8 cellular contexts compared by ENCODE assay signal in genomic region chr11:63919267-63920125, GRCh38. TPM values are rescaled to one million over a fixed set of nuclear protein-coding genes. Genes with fewer than 3 reads are reported as not detected.
A peak's percentile ranks its signal among the peaks of the same experiment; 100 is the strongest.
DNase-seq lines count a peak whose midpoint lies in the region; ATAC-seq lines count a peak whose summit lies in the region.

No MANE protein-coding gene starts in this region.

- H3K9ac ChIP-seq in NT2/D1 (ENCODE audit: insufficient read length, low read depth), result peak overlapping the region; percentile 99

- H3K9me3 ChIP-seq in NT2/D1 (ENCODE audit: insufficient read depth, low read length), result no peaks in the 10 kb centered on the region

- CTCF ChIA-PET in activated CD4-positive, alpha-beta T cell treated with anti-CD3 and anti-CD28 coated beads for 36 hours (lab: Charles Lee), result interaction anchor here (0.8 to 2.2 kb wide), 5 partner anchors 17 to 82 kb away, joined by 3 to 7 read pairs (median 4); partner anchors contain the start of gene MARK2

- peaks cover 3% of the 10 kb centered on the region for H3K27me3 Mint-ChIP-seq in activated CD4-positive, alpha-beta T cell treated with anti-CD3 and anti-CD28 coated beads for 36 hours

- peak; percentile 78 for DNase-seq in DMS153 (lab: John Stamatoyannopoulos, UW)
- DNase-seq in NT2/D1 (ENCODE audit: low read depth, low spot score), result peak; percentile 96
- peak; percentile 80 for DNase-seq in Right ventricle myocardium superior
- peak; percentile 60 for DNase-seq in putamen (ENCODE audit: low spot score)
- no peak for DNase-seq in HUDEP-2 (lab: John Stamatoyannopoulos, UW; ENCODE audit: unreplicated experiment in 76 of 76)
- no peak for DNase-seq in activated CD4-positive, alpha-beta T cell treated with anti-CD3 and anti-CD28 coated beads for 36 hours

- peaks cover 12% of the 10 kb centered on the region for H3K4me1 Mint-ChIP-seq in activated CD4-positive, alpha-beta T cell treated with anti-CD3 and anti-CD28 coated beads for 36 hours

- H3K4me1 ChIP-seq in NT2/D1 (ENCODE audit: insufficient read depth, insufficient read length), result peaks cover 12% of the 10 kb centered on the region

- no peaks in the 10 kb centered on the region for H3K9me3 Mint-ChIP-seq in activated CD4-positive, alpha-beta T cell treated with anti-CD3 and anti-CD28 coated beads for 36 hours (ENCODE audit: low read depth)

- H3K4me3 ChIP-seq in NT2/D1 (ENCODE audit: insufficient read length, low read depth), result peak overlapping the region; percentile 84

- intact Hi-C loops in Right ventricle myocardium superior (cut with DNase I), result loop anchor here (2.0 kb wide), 1 partner anchor 19 kb away; the partner anchor contains the start of gene NAA40
- intact Hi-C loops in activated CD4-positive, alpha-beta T cell treated with anti-CD3 and anti-CD28 coated beads for 36 hours (cut with DNase I, micrococcal nuclease), result loop anchor here in 1 of 2 experiments (5.0 kb wide), 1 partner anchor 228 kb away; no protein-coding TSS in a partner anchor

- no peak overlapping the region for H3K4me3 Mint-ChIP-seq in activated CD4-positive, alpha-beta T cell treated with anti-CD3 and anti-CD28 coated beads for 36 hours

- no peak overlapping the region for H3K27ac Mint-ChIP-seq in activated CD4-positive, alpha-beta T cell treated with anti-CD3 and anti-CD28 coated beads for 36 hours

- POLR2A ChIA-PET in activated CD4-positive, alpha-beta T cell treated with anti-CD3 and anti-CD28 coated beads for 36 hours (lab: Charles Lee), result no interaction called here

- H3K27me3 ChIP-seq in NT2/D1 (ENCODE audit: insufficient read depth, insufficient read length), result peaks cover 4% of the 10 kb centered on the region

- no peaks in the 10 kb centered on the region for H3K36me3 Mint-ChIP-seq in activated CD4-positive, alpha-beta T cell treated with anti-CD3 and anti-CD28 coated beads for 36 hours (ENCODE audit: low read depth)

- peaks cover 7% of the 10 kb centered on the region for H3K36me3 ChIP-seq in NT2/D1 (ENCODE audit: insufficient read depth, insufficient read length, low read length)

- ATAC-seq in Right ventricle myocardium superior (ENCODE audit: poor library complexity) (peak; percentile 52), HG03175 (IDR thresholded peaks at IDR 0.05; ENCODE audit: unreplicated experiment) (no peak), GM18502 (IDR thresholded peaks at IDR 0.05; ENCODE audit: poor library complexity, unreplicated experiment) (no peak)
- no peak for ATAC-seq in activated CD4-positive, alpha-beta T cell treated with anti-CD3 and anti-CD28 coated beads for 36 hours

RNA-seq across cellular contexts. Expression of gene RCOR2, which starts 2.5 kb away (rescaled TPM):
- 9.9 TPM for total RNA-seq in Right ventricle myocardium superior
- total RNA-seq in activated CD4-positive, alpha-beta T cell treated with anti-CD3 and anti-CD28 coated beads for 36 hours, result under 1 TPM; 0.37 TPM

RNA-seq across cellular contexts. Expression of gene NAA40, which starts 19.3 kb away (rescaled TPM):
- total RNA-seq in Right ventricle myocardium superior, result 20.9 TPM
- total RNA-seq in activated CD4-positive, alpha-beta T cell treated with anti-CD3 and anti-CD28 coated beads for 36 hours, result 10 to 100 TPM; 13.7 to 15.9 TPM

RNA-seq across cellular contexts. Expression of gene COX8A, which starts 54.9 kb away (rescaled TPM):
- 1,182 TPM for total RNA-seq in Right ventricle myocardium superior
- 100 to 1,000 TPM; 413 to 454 TPM for total RNA-seq in activated CD4-positive, alpha-beta T cell treated with anti-CD3 and anti-CD28 coated beads for 36 hours

Comparison
In these comparisons a context has a peak if more than half of its experiments do, and no peak if none do; other contexts are left out.
1. DNase-seq: peak in DMS153 (single experiment), NT2/D1 (single experiment), Right ventricle myocardium superior (single experiment) and putamen (single experiment); none in HUDEP-2 (0 of 76) and activated CD4-positive, alpha-beta T cell treated with anti-CD3 and anti-CD28 coated beads for 36 hours (single experiment).